ENCODE assay signal across 15 cellular contexts in genomic region chr12:647039-647712, GRCh38. TPM values are rescaled to one million over a fixed set of nuclear protein-coding genes. Genes with fewer than 3 reads are reported as not detected.
A peak's percentile ranks its signal among the peaks of the same experiment; 100 is the strongest.
DNase-seq lines count a peak whose midpoint lies in the region; ATAC-seq, FAIRE-seq and TF ChIP-seq lines count a peak whose summit lies in the region.
"Had no signal": no experiment of that assay in that cellular context is flagged by ENCODE, and none has a peak within 500 bp of the region (broad histone marks: within the 10 kb centered on the region; RNA-seq: fewer than 3 reads in every experiment).

No MANE protein-coding gene starts in this region.

- intact Hi-C loops in left lung (cut with DNase I), result no loop called here
- intact Hi-C loops in left colon (cut with DNase I, micrococcal nuclease), result loop anchor here in 1 of 2 donors (10.0 kb wide), 1 partner anchor 72 kb away; no protein-coding TSS in a partner anchor
- intact Hi-C loops in pancreas (cut with DNase I), result no loop called here

- FAIRE-seq in pancreas (lab: Jason Lieb, UNC), result no peak
- FAIRE-seq: H1 had no signal

- H3K36me3 Mint-ChIP-seq in T-cell, result no peaks in the 10 kb centered on the region
- H3K36me3 Mint-ChIP-seq in HFFc6 (ENCODE audit: low read depth), result no peaks in the 10 kb centered on the region
- H3K36me3 Mint-ChIP-seq: mesothelial cell of epicardium had no signal

- DNase-seq in T-cell, result no peak
- DNase-seq in left lung, result no peak
- DNase-seq in HFFc6, result no peak
- DNase-seq in left colon, result no peak
- DNase-seq in activated naive CD4-positive, alpha-beta T cell treated with Interleukin-2 at 50 U/mL for 16 hours, result no peak
- DNase-seq in pancreas, result no peak
- DNase-seq: activated T-cell treated with anti-CD3 and anti-CD28 coated beads, Interleukin-2, amount 50 U/mL, for 1 hour; AML-193; hippocampal formation; NCI-H2107 had no signal

- H3K9me3 Mint-ChIP-seq in T-cell (no peaks in the 10 kb centered on the region), HFFc6 (peaks cover 8% of the 10 kb centered on the region; the same call in 1 of the 2 replicates)

- H3K36me3 ChIP-seq in ACC112 (ENCODE audit: insufficient read depth, low read length) (no peaks in the 10 kb centered on the region), left lung (peaks cover 0 to 7% of the 10 kb centered on the region in 2 donors), skeletal muscle tissue (ENCODE audit: control insufficient read depth in 3 of 3, insufficient read depth in 3 of 3, low read length in 3 of 3) (no peaks in the 10 kb centered on the region), pancreas (no peaks in the 10 kb centered on the region)

- H3K27ac Mint-ChIP-seq in T-cell (peak overlapping the region; percentile 32 to 40), HFFc6 (no peak overlapping the region)
- H3K27ac Mint-ChIP-seq: mesothelial cell of epicardium had no signal

- H3K9ac ChIP-seq in skeletal muscle tissue (ENCODE audit: low read depth in 1 of 3, low read length in 3 of 3), result peak overlapping the region; percentile 47 to 73 (median 56)

- POLR2A ChIA-PET in T-cell (lab: Charles Lee), result no interaction called here

- H3K9me3 ChIP-seq in left lung (no peaks in the 10 kb centered on the region), skeletal muscle tissue (ENCODE audit: control insufficient read depth in 3 of 3, low read length in 3 of 3) (no peaks in the 10 kb centered on the region), pancreas (no peaks in the 10 kb centered on the region)
- H3K9me3 ChIP-seq: body of pancreas had no signal

- TF ChIP-seq CTCF in left lung (IDR thresholded peaks at IDR 0.05) (no peak), HFFc6 (IDR thresholded peaks at IDR 0.05) (no peak), pancreas (IDR thresholded peaks at IDR 0.05) (no peak)

- H3K27ac ChIP-seq in ACC112 (ENCODE audit: low read depth, low read length) (peak overlapping the region; percentile 91; the same call in 1 of the 2 replicates), left lung (peak overlapping the region; percentile 51 to 100), skeletal muscle tissue (ENCODE audit: low read depth, low read length) (peak overlapping the region; percentile 96), pancreas (no peak overlapping the region)

- H3K27me3 ChIP-seq in ACC112 (ENCODE audit: insufficient read depth, low read length) (no peaks in the 10 kb centered on the region), left lung (no peaks in the 10 kb centered on the region), skeletal muscle tissue (ENCODE audit: control insufficient read depth in 3 of 3, insufficient read depth in 3 of 3, low read length in 3 of 3) (no peaks in the 10 kb centered on the region), pancreas (no peaks in the 10 kb centered on the region)
- H3K27me3 ChIP-seq: body of pancreas had no signal

- H3K4me3 ChIP-seq in ACC112 (ENCODE audit: low read depth, low read length), result no peak overlapping the region
- H3K4me3 ChIP-seq in left lung, result no peak overlapping the region
- H3K4me3 ChIP-seq in skeletal muscle tissue (ENCODE audit: low read length in 3 of 3), result no peak overlapping the region
- no peak overlapping the region for H3K4me3 ChIP-seq in pancreas
- H3K4me3 ChIP-seq: body of pancreas had no signal

- H3K4me3 Mint-ChIP-seq in T-cell, result no peak overlapping the region
- no peak overlapping the region for H3K4me3 Mint-ChIP-seq in HFFc6
- H3K4me3 Mint-ChIP-seq: mesothelial cell of epicardium had no signal

- peaks cover 25 to 47% (median 29%) of the 10 kb centered on the region in 3 donors for H3K4me1 Mint-ChIP-seq in T-cell
- peaks cover 33% of the 10 kb centered on the region for H3K4me1 Mint-ChIP-seq in HFFc6 (ENCODE audit: low read depth)

- no peak overlapping the region for H2AFZ ChIP-seq in ACC112 (ENCODE audit: low read length, unreplicated experiment)

- CTCF ChIA-PET in T-cell (lab: Charles Lee), result interaction anchor here (0.6 to 0.7 kb wide), 2 partner anchors 50 to 215 kb away, joined by 3 to 5 read pairs; no protein-coding TSS in a partner anchor

- H3K4me1 ChIP-seq in ACC112 (ENCODE audit: control insufficient read depth, insufficient read depth, low read length, unreplicated experiment), result peaks cover 43% of the 10 kb centered on the region
- peaks cover 31 to 52% of the 10 kb centered on the region in 2 donors for H3K4me1 ChIP-seq in left lung
- H3K4me1 ChIP-seq in skeletal muscle tissue (ENCODE audit: control insufficient read depth in 3 of 3, insufficient read depth in 3 of 3, low read length in 3 of 3), result peaks cover 55% of the 10 kb centered on the region in 3 donors
- no peaks in the 10 kb centered on the region for H3K4me1 ChIP-seq in pancreas

- H3K27me3 Mint-ChIP-seq in T-cell, result no peaks in the 10 kb centered on the region
- H3K27me3 Mint-ChIP-seq in HFFc6 (ENCODE audit: insufficient read depth), result no peaks in the 10 kb centered on the region; the same call in 1 of the 2 replicates

- peaks cover 10% of the 10 kb centered on the region for H3K79me2 ChIP-seq in ACC112 (ENCODE audit: control insufficient read depth, insufficient read depth, low read length, unreplicated experiment)

- 73 to 86% methylated on average over 7 of the region's 7 CpGs for WGBS in pancreas, 2 donors

- ATAC-seq in T-cell (replicated peaks in 1 of 4) (no peak), left lung (no peak), left colon (no peak), pancreas (no peak)
- ATAC-seq: body of pancreas had no signal

RNA-seq across cellular contexts. Expression of gene NINJ2, which starts 16.1 kb away (rescaled TPM):
- total RNA-seq in T-cell (1 to 10 TPM; 1.7 to 8.7 (median 2.5) TPM), left lung (10 to 100 TPM; 13.0 to 18.0 TPM), skeletal muscle tissue (2.6 TPM), left colon (1 to 10 TPM; 3.3 to 5.5 TPM), pancreas (1 to 10 TPM in 2 of 6 donors, under 1 TPM in 4; 0.32 to 1.8 (median 0.46) TPM)
- not detected for total RNA-seq in HFFc6 (2021; fragmentation: NEBNext Ultra II Directional; extraction: Animal tissue kit (Norgen Biotek cat#: 25700))
- 1 to 10 TPM in 1 of 2 donors, under 1 TPM in 1; 0.87 to 1.1 TPM for polyA plus RNA-seq in pancreas
- total RNA-seq: H1 had no signal

Comparison
In these comparisons a context has a peak if more than half of its experiments do, and no peak if none do; other contexts are left out.
1. H3K27ac ChIP-seq: peak in ACC112 (single experiment), left lung (2 of 2) and skeletal muscle tissue (single experiment); none in pancreas (0 of 4).